16 cellular contexts compared by ENCODE assay signal in the genomic region with DNA sequence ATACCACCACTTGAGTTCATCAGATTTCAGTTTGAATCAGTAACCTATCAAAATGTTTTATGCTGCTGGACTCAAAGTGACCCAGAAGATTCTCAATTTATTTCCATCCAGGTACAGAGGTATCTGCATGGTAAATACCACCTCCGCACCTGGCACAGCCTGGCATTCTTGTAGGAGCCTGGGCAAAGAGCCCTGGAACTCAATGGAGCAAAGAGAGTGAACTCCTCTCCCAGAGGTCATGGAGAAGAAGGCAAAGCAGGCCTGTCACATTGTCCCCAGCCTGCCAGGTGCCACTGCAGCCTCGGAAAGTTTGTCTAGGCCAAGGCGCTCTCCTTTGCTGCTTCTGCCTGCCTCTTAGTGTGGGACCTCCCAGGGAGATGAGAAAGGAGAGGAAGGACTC.
A peak's percentile ranks its signal among the peaks of the same experiment; 100 is the strongest.
DNase-seq lines count a peak whose midpoint lies in the region; ATAC-seq and TF ChIP-seq lines count a peak whose summit lies in the region.
"Had no signal": no experiment of that assay in that cellular context is flagged by ENCODE, and none has a peak within 500 bp of the region (broad histone marks: within the 10 kb centered on the region; RNA-seq: fewer than 3 reads in every experiment).

No MANE protein-coding gene starts in this region.

- H3K4me1 ChIP-seq in stomach: peaks cover 23 to 77% (median 46%) of the 10 kb centered on the region in 4 donors

- H3K4me3 Mint-ChIP-seq in IgD-negative memory B cell: peak overlapping the region in 3 of 4 donors; percentile 30 to 63 (median 55)
- no peak overlapping the region for H3K4me3 Mint-ChIP-seq in MCF 10A (ENCODE audit: unreplicated experiment)
- H3K4me3 Mint-ChIP-seq in memory B cell: no peak overlapping the region
- H3K4me3 Mint-ChIP-seq: activated T-cell treated with anti-CD3 and anti-CD28 coated beads, Interleukin-2, amount 50 U/mL, for 24 hours had no signal

- no TSS peak for BruUV-seq in MCF 10A (replicated peaks; lab: Mats Ljungman, UMichigan)

- H3K27ac Mint-ChIP-seq in IgD-negative memory B cell (peak overlapping the region in 1 of 3 donors; percentile 97), MCF 10A (ENCODE audit: low read depth, unreplicated experiment) (peak overlapping the region; percentile 5), memory B cell (peak overlapping the region; percentile 83)
- H3K27ac Mint-ChIP-seq: activated naive CD4-positive, alpha-beta T cell treated with anti-CD3 and anti-CD28 coated beads, Interleukin-2, amount 50 U/mL, for 72 hours; activated T-cell treated with anti-CD3 and anti-CD28 coated beads, Interleukin-2, amount 50 U/mL, for 24 hours had no signal

- peaks cover 10% of the 10 kb centered on the region for H3K36me3 Mint-ChIP-seq in IgD-negative memory B cell
- H3K36me3 Mint-ChIP-seq in MCF 10A (ENCODE audit: insufficient read depth, unreplicated experiment): no peaks in the 10 kb centered on the region
- peaks cover 10% of the 10 kb centered on the region for H3K36me3 Mint-ChIP-seq in memory B cell
- H3K36me3 Mint-ChIP-seq: activated naive CD4-positive, alpha-beta T cell treated with anti-CD3 and anti-CD28 coated beads, Interleukin-2, amount 50 U/mL, for 72 hours had no signal

- no peaks in the 10 kb centered on the region for H3K36me3 ChIP-seq in stomach
- H3K36me3 ChIP-seq: thoracic aorta had no signal

- H3K9me3 ChIP-seq in stomach: no peaks in the 10 kb centered on the region
- H3K9me3 ChIP-seq: thoracic aorta had no signal

- CTCF ChIA-PET in MCF 10A (lab: Yijun Ruan, JAX): interaction anchor here (0.9 to 1.1 kb wide), 2 partner anchors 230 to 316 kb away, joined by 3 read pairs; no protein-coding TSS in a partner anchor

- WGBS in stomach, 5 donors: 45 to 65% (median 52%) methylated on average over 3 of the region's 3 CpGs

- H3K9me3 Mint-ChIP-seq in IgD-negative memory B cell: no peaks in the 10 kb centered on the region
- H3K9me3 Mint-ChIP-seq in MCF 10A (ENCODE audit: unreplicated experiment): peaks cover 7% of the 10 kb centered on the region
- peaks cover 1% of the 10 kb centered on the region for H3K9me3 Mint-ChIP-seq in memory B cell
- H3K9me3 Mint-ChIP-seq: activated naive CD4-positive, alpha-beta T cell treated with anti-CD3 and anti-CD28 coated beads, Interleukin-2, amount 50 U/mL, for 72 hours; activated T-cell treated with anti-CD3 and anti-CD28 coated beads, Interleukin-2, amount 50 U/mL, for 24 hours had no signal

- TF ChIP-seq EP300 in stomach (IDR thresholded peaks at IDR 0.05): no peak

- no peak overlapping the region for H3K4me3 ChIP-seq in stomach
- H3K4me3 ChIP-seq: thoracic aorta had no signal

- intact Hi-C loops in MCF 10A (cut with micrococcal nuclease): no loop called here
- intact Hi-C loops in stomach (cut with DNase I; ENCODE audit: low total_unique reads): no loop called here

- no peak for DNase-seq in MCF 10A (ENCODE audit: unreplicated experiment)
- DNase-seq in memory B cell (ENCODE audit: low spot score in 2 of 2): no peak
- peak; percentile 85 for DNase-seq in stomach
- DNase-seq in stimulated activated CD4-positive, alpha-beta T cell treated with anti-CD3 and anti-CD28 coated beads, Interleukin-12 subunit alpha, Interleukin-12 subunit beta, amount 100 ng/mL, for 4 hours: no peak
- DNase-seq in activated effector memory CD4-positive, alpha-beta T cell treated with Interleukin-2 at 50 U/mL for 16 hours: no peak
- DNase-seq: activated CD4-positive, alpha-beta T cell treated with anti-CD3 and anti-CD28 coated beads, Interleukin-2, amount 50 U/mL, for 48 hours; activated T-cell treated with anti-CD3 and anti-CD28 coated beads, Interleukin-2, amount 50 U/mL, for 24 hours; cortex of kidney; NCI-H2227 treated with DMSO at 0.1 percent for 48 hours; nucleus accumbens; stimulated activated CD4-positive, alpha-beta T cell treated with anti-CD3 and anti-CD28 coated beads, Interleukin-4, amount 100 ng/mL, for 24 hours had no signal

- POLR2A ChIA-PET in MCF 10A (lab: Yijun Ruan, JAX): no interaction called here

- H3K4me1 Mint-ChIP-seq in IgD-negative memory B cell (peaks cover 45 to 75% (median 71%) of the 10 kb centered on the region in 3 donors), MCF 10A (ENCODE audit: insufficient read depth, unreplicated experiment) (peaks cover 70% of the 10 kb centered on the region), memory B cell (peaks cover 66% of the 10 kb centered on the region)

- TF ChIP-seq CTCF in MCF 10A (IDR thresholded peaks at IDR 0.05; ENCODE audit: unreplicated experiment) (no peak), stomach (IDR thresholded peaks at IDR 0.05) (no peak)

- TF ChIP-seq POLR2A in stomach (IDR thresholded peaks at IDR 0.05): no peak

- H3K27me3 ChIP-seq in stomach: no peaks in the 10 kb centered on the region

- H3K27ac ChIP-seq in stomach: peak overlapping the region in 3 of 5 donors; percentile 4 to 59 (median 21)
- H3K27ac ChIP-seq: RWPE1, thoracic aorta had no signal

- no peaks in the 10 kb centered on the region for H3K27me3 Mint-ChIP-seq in IgD-negative memory B cell
- no peaks in the 10 kb centered on the region for H3K27me3 Mint-ChIP-seq in MCF 10A (ENCODE audit: insufficient read depth, unreplicated experiment)
- H3K27me3 Mint-ChIP-seq in memory B cell: no peaks in the 10 kb centered on the region
- H3K27me3 Mint-ChIP-seq: activated T-cell treated with anti-CD3 and anti-CD28 coated beads, Interleukin-2, amount 50 U/mL, for 24 hours had no signal

- ATAC-seq in memory B cell (ENCODE audit: low read depth) (no peak), GM18502 (IDR thresholded peaks at IDR 0.05; ENCODE audit: poor library complexity, unreplicated experiment) (no peak)
- ATAC-seq: activated naive CD4-positive, alpha-beta T cell treated with anti-CD3 and anti-CD28 coated beads, Interleukin-2, amount 50 U/mL, for 72 hours had no signal

Comparison
In these comparisons a context has a peak if more than half of its experiments do, and no peak if none do; other contexts are left out.
1. H3K4me3 Mint-ChIP-seq: peak in IgD-negative memory B cell (3 of 4); none in MCF 10A (single experiment) and memory B cell (single experiment).